In genomic region chr15:55789066-55789660, GRCh38 we compare ENCODE assay signal across 8 cellular contexts. TPM values are rescaled to one million over a fixed set of nuclear protein-coding genes. Genes with fewer than 3 reads are reported as not detected.
DNase-seq lines count a peak whose midpoint lies in the region; ATAC-seq and TF ChIP-seq lines count a peak whose summit lies in the region.

No MANE protein-coding gene starts in this region.

- no TSS peak for BruUV-seq in IMR-90 (replicated peaks; lab: Mats Ljungman, UMichigan)

- dilution Hi-C loops in IMR-90 (cut with HindIII; ENCODE audit: low sequenced_read_pairs, unreplicated experiment), result no loop called here

- H3K14ac ChIP-seq in IMR-90 (replicated peaks; ENCODE audit: low read depth, low read length), result no peak overlapping the region

- no peak overlapping the region for H2BK5ac ChIP-seq in IMR-90 (ENCODE audit: low read depth, low read length, poor library complexity, severe bottlenecking)

- no peak overlapping the region for H4K91ac ChIP-seq in IMR-90 (ENCODE audit: insufficient read depth, low read depth, low read length)

- no peak overlapping the region for H3K56ac ChIP-seq in IMR-90 (ENCODE audit: extremely low read depth, insufficient read depth, low read length)

- H2BK20ac ChIP-seq in IMR-90 (ENCODE audit: low read depth, low read length), result no peak overlapping the region

- CTCF ChIA-PET in AG04449 (lab: Yijun Ruan, JAX), result interaction anchor here (0.9 to 3.1 kb wide), 8 partner anchors 13 to 105 kb away, joined by 3 to 22 read pairs (median 4); no protein-coding TSS in a partner anchor
- CTCF ChIA-PET in IMR-90 (lab: Yijun Ruan, JAX), result interaction anchor here (0.6 kb wide), 1 partner anchor 14 kb away, joined by 3 read pairs; no protein-coding TSS in a partner anchor

- intact Hi-C loops in IMR-90 (cut with micrococcal nuclease) (no loop called here), heart left ventricle (cut with DNase I) (loop anchor here in 1 of 10 donors (2.0 kb wide), 1 partner anchor 58 kb away; no protein-coding TSS in a partner anchor)

- H3K23ac ChIP-seq in IMR-90 (ENCODE audit: low read depth, low read length), result no peak overlapping the region

- H3K4me1 ChIP-seq in IMR-90 (ENCODE audit: control insufficient read depth, insufficient read depth, low read length), result peaks cover 8% of the 10 kb centered on the region
- H3K4me1 ChIP-seq in heart left ventricle, result no peaks in the 10 kb centered on the region

- POLR2A ChIA-PET in AG04449 (lab: Yijun Ruan, JAX), result no interaction called here
- POLR2A ChIA-PET in IMR-90 (lab: Charles Lee; ENCODE audit: unreplicated experiment), result no interaction called here

- H3K79me1 ChIP-seq in IMR-90 (ENCODE audit: low read depth in 1 of 2, low read length in 2 of 2), result no peaks in the 10 kb centered on the region

- H3K4me3 ChIP-seq in AG04449 (ENCODE audit: low read depth, low read length), result no peak overlapping the region
- no peak overlapping the region for H3K4me3 ChIP-seq in IMR-90 (ENCODE audit: insufficient read depth, low read depth, low read length)
- no peak overlapping the region for H3K4me3 ChIP-seq in heart left ventricle

- no peak overlapping the region for H2AK9ac ChIP-seq in IMR-90 (replicated peaks; ENCODE audit: low read depth, low read length, poor library complexity)

- H3K9me3 ChIP-seq in IMR-90 (ENCODE audit: control insufficient read depth, insufficient read depth, low read length) (no peaks in the 10 kb centered on the region), heart left ventricle (no peaks in the 10 kb centered on the region)

- no peak overlapping the region for H4K8ac ChIP-seq in IMR-90 (ENCODE audit: low read depth in 2 of 2, low read length in 2 of 2)

- H3K18ac ChIP-seq in IMR-90 (ENCODE audit: low read depth, low read length), result no peak overlapping the region

- 0 out of 2 replicates have a peak, but pooled peaks cover 8% of the 10 kb centered on the region for H3K9me1 ChIP-seq in IMR-90 (ENCODE audit: insufficient read depth, low read length)

- no peak overlapping the region for H2BK15ac ChIP-seq in IMR-90 (ENCODE audit: low read depth, low read length)

- no peak overlapping the region for H2AK5ac ChIP-seq in IMR-90 (ENCODE audit: low read depth, low read length)

- no peak overlapping the region for H3K9ac ChIP-seq in IMR-90 (ENCODE audit: low read depth, low read length)

- H4K5ac ChIP-seq in IMR-90 (ENCODE audit: low read depth, low read length), result no peak overlapping the region

- in situ Hi-C loops in IMR-90 (cut with MboI; ENCODE audit: low sequenced_read_pairs), result loop anchor here (25.0 kb wide), 1 partner anchor 127 kb away; no protein-coding TSS in a partner anchor

- H4K20me1 ChIP-seq in IMR-90 (ENCODE audit: insufficient read depth, low read length), result no peaks in the 10 kb centered on the region

- TF ChIP-seq CTCF in AG04449 (IDR thresholded peaks at IDR 0.05; ENCODE audit: insufficient read depth, low read length, missing control alignments), result peak; percentile 42
- peak; percentile 35; the same call in 1 of the 2 replicates for TF ChIP-seq CTCF in IMR-90 (conservative IDR thresholded peaks at IDR 0.05; ENCODE audit: low read depth, low read length)
- TF ChIP-seq CTCF in heart left ventricle (IDR thresholded peaks at IDR 0.05), result peak; percentile 26 to 58 (median 51)

- no peak overlapping the region for H3K4me2 ChIP-seq in IMR-90 (ENCODE audit: low read depth, low read length)

- no peak for DNase-seq in AG04449 (ENCODE audit: low read depth, low spot score)
- DNase-seq in IMR-90, result no peak
- peak; percentile 89 for DNase-seq in activated CD8-positive, alpha-beta memory T cell treated with anti-CD3 and anti-CD28 coated beads, Interleukin-2, amount 50 U/mL, for 48 hours
- DNase-seq in heart left ventricle, result peak in 1 of 5 donors; percentile 26
- peak; percentile 41 to 54 for DNase-seq in stimulated activated CD8-positive, alpha-beta memory T cell treated with anti-CD3 and anti-CD28 coated beads, Interleukin-2, amount 100 ng/mL, for 48 hours (ENCODE audit: low read depth in 2 of 2)
- DNase-seq in occipital lobe (lab: John Stamatoyannopoulos, UW), result no peak
- DNase-seq in NOMO-1 treated with dmso at 0.1 percent for 144 hours (lab: John Stamatoyannopoulos, UW; ENCODE audit: unreplicated experiment), result no peak

- TF ChIP-seq POLR2A in IMR-90 (IDR thresholded peaks at IDR 0.05; ENCODE audit: low read depth, low read length) (no peak), heart left ventricle (IDR thresholded peaks at IDR 0.05) (no peak)

- no peak overlapping the region for H3K4ac ChIP-seq in IMR-90 (ENCODE audit: low read depth, low read length)

- WGBS in IMR-90 (ENCODE audit: extremely low coverage in 2 of 2, insufficient read length in 1 of 2), 2 experiments, result 80 to 100% methylated on average over 1 to 2 of the region's 8 CpGs
- 81 to 89% (median 83%) methylated on average over 8 of the region's 8 CpGs for WGBS in heart left ventricle, 4 donors

- no peak overlapping the region for H3K27ac ChIP-seq in IMR-90 (ENCODE audit: insufficient read depth, low read length)
- no peak overlapping the region for H3K27ac ChIP-seq in heart left ventricle

- TF ChIP-seq RAD21 in IMR-90 (IDR thresholded peaks at IDR 0.05; ENCODE audit: low read length), result no peak

- no peak overlapping the region for H2BK120ac ChIP-seq in IMR-90 (ENCODE audit: low read depth, low read length)

- H3K36me3 ChIP-seq in IMR-90 (ENCODE audit: control insufficient read depth, insufficient read depth, low read length) (no peaks in the 10 kb centered on the region), heart left ventricle (no peaks in the 10 kb centered on the region)

- no peak for ATAC-seq in IMR-90 (ENCODE audit: low read depth)
- no peak for ATAC-seq in heart left ventricle
- ATAC-seq in GM19395 (IDR thresholded peaks at IDR 0.05; ENCODE audit: unreplicated experiment), result no peak

- H3K27me3 ChIP-seq in IMR-90 (ENCODE audit: control insufficient read depth, insufficient read depth, low read length), result peaks cover 2% of the 10 kb centered on the region
- no peaks in the 10 kb centered on the region for H3K27me3 ChIP-seq in heart left ventricle

- H2AFZ ChIP-seq in IMR-90 (replicated peaks; ENCODE audit: low read length, poor library complexity), result no peak overlapping the region

TF ChIP-seq in IMR-90, 13 proteins besides CTCF, POLR2A, EP300 and RAD21:
- TF ChIP-seq RCOR1 (IDR thresholded peaks at IDR 0.05; ENCODE audit: insufficient replicate concordance, low read length) (no peak), CHD1 (IDR thresholded peaks at IDR 0.05; ENCODE audit: low read depth, low read length) (no peak), RFX5 (IDR thresholded peaks at IDR 0.05; ENCODE audit: low read depth, low read length) (no peak), USF2 (IDR thresholded peaks at IDR 0.05; ENCODE audit: low read depth, low read length) (no peak), SMC3 (IDR thresholded peaks at IDR 0.05; ENCODE audit: low read depth, low read length) (no peak), MAZ (IDR thresholded peaks at IDR 0.05; ENCODE audit: borderline replicate concordance, low read depth, low read length) (no peak), CEBPB (IDR thresholded peaks at IDR 0.05; ENCODE audit: low read depth, low read length) (no peak), BHLHE40 (IDR thresholded peaks at IDR 0.05; ENCODE audit: low read depth, low read length) (no peak), MXI1 (IDR thresholded peaks at IDR 0.05; ENCODE audit: borderline replicate concordance, low read depth, low read length) (no peak), FOS (IDR thresholded peaks at IDR 0.05; ENCODE audit: low read depth, low read length) (no peak), MAFK (IDR thresholded peaks at IDR 0.05; ENCODE audit: low read depth, low read length) (no peak), ELK1 (IDR thresholded peaks at IDR 0.05; ENCODE audit: borderline replicate concordance, low read depth, low read length) (no peak), NFE2L2 (IDR thresholded peaks at IDR 0.05; ENCODE audit: low read depth, low read length) (no peak)

RNA-seq across cellular contexts. Expression of gene PRTG, which starts 46.2 kb away (rescaled TPM):
- 1.4 and 1.7 TPM in 2 replicates for total RNA-seq in IMR-90 (2012; rRNA removed)
- polyA plus RNA-seq in IMR-90 (2012; rRNA removed), result 0.89 and 0.99 TPM in 2 replicates
- polyA plus RNA-seq in IMR-90 (2012; cell fraction: cytosol; rRNA removed), result 0.61 and 0.62 TPM in 2 replicates
- polyA plus RNA-seq in IMR-90 (2012; cell fraction: nucleus; rRNA removed; ENCODE audit: low replicate concordance), result 0.59 and 1.1 TPM in 2 replicates
- 1 to 10 TPM in 7 of 9 donors, under 1 TPM in 2; 0.58 to 2.1 (median 1.2) TPM for total RNA-seq in heart left ventricle
- polyA plus RNA-seq in heart left ventricle, result under 1 TPM; 0.19 to 0.47 TPM
- total RNA-seq in occipital lobe, result 3.0 TPM

Comparison
In these comparisons a context has a peak if more than half of its experiments do, and no peak if none do; other contexts are left out.
1. DNase-seq: peak in activated CD8-positive, alpha-beta memory T cell treated with anti-CD3 and anti-CD28 coated beads, Interleukin-2, amount 50 U/mL, for 48 hours (single experiment) and stimulated activated CD8-positive, alpha-beta memory T cell treated with anti-CD3 and anti-CD28 coated beads, Interleukin-2, amount 100 ng/mL, for 48 hours (2 of 2); none in AG04449 (single experiment), IMR-90 (single experiment), occipital lobe (single experiment) and NOMO-1 treated with dmso at 0.1 percent for 144 hours (single experiment).
2. Peak in every context shown above with its lines, with median percentiles within 50 percentile points of each other: CTCF ChIP-seq.